3 cellular contexts compared by ENCODE assay signal in the genomic region with DNA sequence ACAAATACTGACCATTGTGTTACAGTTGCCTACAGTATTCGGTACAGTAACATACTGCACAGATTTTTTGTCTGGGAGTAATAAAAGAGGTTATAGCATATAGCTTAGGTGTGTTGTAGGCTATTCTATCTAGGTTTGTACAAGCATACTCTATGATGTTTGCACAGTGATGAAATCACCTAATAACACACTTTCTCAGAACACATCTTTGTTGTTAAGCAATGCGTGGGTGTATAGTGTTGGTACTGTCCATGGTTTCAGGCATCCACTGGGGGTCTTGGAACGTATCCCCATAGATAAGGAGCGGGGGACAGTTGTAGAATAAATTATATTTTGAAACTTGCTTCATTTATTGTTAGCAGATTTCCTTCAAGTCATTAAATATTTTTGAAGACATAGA.
TF ChIP-seq lines count a peak whose summit lies in the region.

No MANE protein-coding gene starts in this region.

TF ChIP-seq in SK-N-SH, 30 proteins besides CTCF, POLR2A, EP300 and RAD21 (continued from another document):
- TF ChIP-seq, protein P1, sequence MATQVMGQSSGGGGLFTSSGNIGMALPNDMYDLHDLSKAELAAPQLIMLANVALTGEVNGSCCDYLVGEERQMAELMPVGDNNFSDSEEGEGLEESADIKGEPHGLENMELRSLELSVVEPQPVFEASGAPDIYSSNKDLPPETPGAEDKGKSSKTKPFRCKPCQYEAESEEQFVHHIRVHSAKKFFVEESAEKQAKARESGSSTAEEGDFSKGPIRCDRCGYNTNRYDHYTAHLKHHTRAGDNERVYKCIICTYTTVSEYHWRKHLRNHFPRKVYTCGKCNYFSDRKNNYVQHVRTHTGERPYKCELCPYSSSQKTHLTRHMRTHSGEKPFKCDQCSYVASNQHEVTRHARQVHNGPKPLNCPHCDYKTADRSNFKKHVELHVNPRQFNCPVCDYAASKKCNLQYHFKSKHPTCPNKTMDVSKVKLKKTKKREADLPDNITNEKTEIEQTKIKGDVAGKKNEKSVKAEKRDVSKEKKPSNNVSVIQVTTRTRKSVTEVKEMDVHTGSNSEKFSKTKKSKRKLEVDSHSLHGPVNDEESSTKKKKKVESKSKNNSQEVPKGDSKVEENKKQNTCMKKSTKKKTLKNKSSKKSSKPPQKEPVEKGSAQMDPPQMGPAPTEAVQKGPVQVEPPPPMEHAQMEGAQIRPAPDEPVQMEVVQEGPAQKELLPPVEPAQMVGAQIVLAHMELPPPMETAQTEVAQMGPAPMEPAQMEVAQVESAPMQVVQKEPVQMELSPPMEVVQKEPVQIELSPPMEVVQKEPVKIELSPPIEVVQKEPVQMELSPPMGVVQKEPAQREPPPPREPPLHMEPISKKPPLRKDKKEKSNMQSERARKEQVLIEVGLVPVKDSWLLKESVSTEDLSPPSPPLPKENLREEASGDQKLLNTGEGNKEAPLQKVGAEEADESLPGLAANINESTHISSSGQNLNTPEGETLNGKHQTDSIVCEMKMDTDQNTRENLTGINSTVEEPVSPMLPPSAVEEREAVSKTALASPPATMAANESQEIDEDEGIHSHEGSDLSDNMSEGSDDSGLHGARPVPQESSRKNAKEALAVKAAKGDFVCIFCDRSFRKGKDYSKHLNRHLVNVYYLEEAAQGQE (IDR thresholded peaks at IDR 0.05; ENCODE audit: low read depth, low read length): peak; percentile 52; the same call in 1 of the 2 replicates

TF ChIP-seq in SK-N-SH treated with all-trans-retinoic acid at 6 μM for 48 hours, 23 proteins besides CTCF, POLR2A, EP300 and RAD21 (continued from another document):
- TF ChIP-seq, protein P2, sequence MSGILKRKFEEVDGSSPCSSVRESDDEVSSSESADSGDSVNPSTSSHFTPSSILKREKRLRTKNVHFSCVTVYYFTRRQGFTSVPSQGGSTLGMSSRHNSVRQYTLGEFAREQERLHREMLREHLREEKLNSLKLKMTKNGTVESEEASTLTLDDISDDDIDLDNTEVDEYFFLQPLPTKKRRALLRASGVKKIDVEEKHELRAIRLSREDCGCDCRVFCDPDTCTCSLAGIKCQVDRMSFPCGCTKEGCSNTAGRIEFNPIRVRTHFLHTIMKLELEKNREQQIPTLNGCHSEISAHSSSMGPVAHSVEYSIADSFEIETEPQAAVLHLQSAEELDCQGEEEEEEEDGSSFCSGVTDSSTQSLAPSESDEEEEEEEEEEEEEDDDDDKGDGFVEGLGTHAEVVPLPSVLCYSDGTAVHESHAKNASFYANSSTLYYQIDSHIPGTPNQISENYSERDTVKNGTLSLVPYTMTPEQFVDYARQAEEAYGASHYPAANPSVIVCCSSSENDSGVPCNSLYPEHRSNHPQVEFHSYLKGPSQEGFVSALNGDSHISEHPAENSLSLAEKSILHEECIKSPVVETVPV (CRISPR knock-in tag; IDR thresholded peaks at IDR 0.05): no peak
- TF ChIP-seq RARB (CRISPR knock-in tag; IDR thresholded peaks at IDR 0.05): no peak
- no peak for TF ChIP-seq ESRRG (CRISPR knock-in tag; IDR thresholded peaks at IDR 0.05)
- TF ChIP-seq BACH2 (CRISPR knock-in tag; IDR thresholded peaks at IDR 0.05; ENCODE audit: borderline replicate concordance): no peak
- TF ChIP-seq ZFP3 (CRISPR knock-in tag; IDR thresholded peaks at IDR 0.05): no peak
- no peak for TF ChIP-seq ZFP30 (CRISPR knock-in tag; IDR thresholded peaks at IDR 0.05)
- TF ChIP-seq TOX (CRISPR knock-in tag; IDR thresholded peaks at IDR 0.05; ENCODE audit: borderline replicate concordance): no peak
- TF ChIP-seq SNAI2 (CRISPR knock-in tag; IDR thresholded peaks at IDR 0.05): no peak
- TF ChIP-seq, protein P3, sequence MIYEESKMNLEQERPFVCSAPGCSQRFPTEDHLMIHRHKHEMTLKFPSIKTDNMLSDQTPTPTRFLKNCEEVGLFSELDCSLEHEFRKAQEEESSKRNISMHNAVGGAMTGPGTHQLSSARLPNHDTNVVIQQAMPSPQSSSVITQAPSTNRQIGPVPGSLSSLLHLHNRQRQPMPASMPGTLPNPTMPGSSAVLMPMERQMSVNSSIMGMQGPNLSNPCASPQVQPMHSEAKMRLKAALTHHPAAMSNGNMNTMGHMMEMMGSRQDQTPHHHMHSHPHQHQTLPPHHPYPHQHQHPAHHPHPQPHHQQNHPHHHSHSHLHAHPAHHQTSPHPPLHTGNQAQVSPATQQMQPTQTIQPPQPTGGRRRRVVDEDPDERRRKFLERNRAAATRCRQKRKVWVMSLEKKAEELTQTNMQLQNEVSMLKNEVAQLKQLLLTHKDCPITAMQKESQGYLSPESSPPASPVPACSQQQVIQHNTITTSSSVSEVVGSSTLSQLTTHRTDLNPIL (CRISPR knock-in tag; IDR thresholded peaks at IDR 0.05; ENCODE audit: low read depth): no peak
TF ChIP-seq in SK-N-SH treated with all-trans-retinoic acid at 6 μM for 48 hours: peak in this region for 0.

TF ChIP-seq in HepG2, 621 proteins besides CTCF, POLR2A, EP300 and RAD21 (continued from another document):
- TF ChIP-seq, protein P1 (IDR thresholded peaks at IDR 0.05; ENCODE audit: borderline replicate concordance in 1 of 2, low read depth in 1 of 2, low read length in 2 of 2): peak in 1 of 2 experiments; percentile 87; a peak in 3 of 4 replicates
- TF ChIP-seq, protein P4, sequence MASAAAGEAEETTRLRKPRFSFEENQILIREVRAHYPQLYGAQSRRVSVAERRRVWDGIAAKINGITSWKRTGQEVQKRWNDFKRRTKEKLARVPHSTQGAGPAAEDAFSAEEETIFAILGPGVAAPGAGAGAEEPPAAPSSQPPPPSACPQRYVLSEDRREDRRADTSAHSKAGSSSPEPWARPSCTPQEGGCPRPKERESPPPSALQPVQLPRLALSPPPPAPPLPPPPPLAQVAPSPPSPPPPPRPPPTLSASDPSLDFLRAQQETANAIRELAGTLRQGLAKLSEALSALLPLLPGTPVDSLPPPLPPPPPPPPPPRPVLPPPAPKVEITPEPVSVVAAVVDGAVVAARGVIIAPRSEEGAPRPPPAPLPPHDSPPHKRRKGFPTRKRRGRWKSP (CRISPR knock-in tag; IDR thresholded peaks at IDR 0.05): no peak
- TF ChIP-seq CREM (IDR thresholded peaks at IDR 0.05): 0 out of 2 replicates have a peak, but pooled peaks have one; percentile 11
- no peak for TF ChIP-seq CREM (CRISPR knock-in tag; IDR thresholded peaks at IDR 0.05)
- TF ChIP-seq SOX13 (IDR thresholded peaks at IDR 0.05): no peak
- 0 out of 4 replicates have a peak, but pooled peaks of 1 of the 2 experiments have one; percentile 6 for TF ChIP-seq SOX13 (CRISPR knock-in tag; conservative IDR thresholded peaks at IDR 0.05 in 1 of 2, IDR thresholded peaks at IDR 0.05 in 1 of 2)
- TF ChIP-seq, protein P5, sequence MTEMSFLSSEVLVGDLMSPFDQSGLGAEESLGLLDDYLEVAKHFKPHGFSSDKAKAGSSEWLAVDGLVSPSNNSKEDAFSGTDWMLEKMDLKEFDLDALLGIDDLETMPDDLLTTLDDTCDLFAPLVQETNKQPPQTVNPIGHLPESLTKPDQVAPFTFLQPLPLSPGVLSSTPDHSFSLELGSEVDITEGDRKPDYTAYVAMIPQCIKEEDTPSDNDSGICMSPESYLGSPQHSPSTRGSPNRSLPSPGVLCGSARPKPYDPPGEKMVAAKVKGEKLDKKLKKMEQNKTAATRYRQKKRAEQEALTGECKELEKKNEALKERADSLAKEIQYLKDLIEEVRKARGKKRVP (CRISPR knock-in tag; IDR thresholded peaks at IDR 0.05): peak in 1 of 2 experiments; percentile 34; a peak in 1 of 4 replicates
- peak; percentile 50; the same call in 1 of the 2 replicates for TF ChIP-seq CEBPB (IDR thresholded peaks at IDR 0.05; ENCODE audit: borderline replicate concordance, low read depth, low read length)
- peak; percentile 69 for TF ChIP-seq CEBPG (CRISPR knock-in tag; IDR thresholded peaks at IDR 0.05)
- TF ChIP-seq, protein P6, sequence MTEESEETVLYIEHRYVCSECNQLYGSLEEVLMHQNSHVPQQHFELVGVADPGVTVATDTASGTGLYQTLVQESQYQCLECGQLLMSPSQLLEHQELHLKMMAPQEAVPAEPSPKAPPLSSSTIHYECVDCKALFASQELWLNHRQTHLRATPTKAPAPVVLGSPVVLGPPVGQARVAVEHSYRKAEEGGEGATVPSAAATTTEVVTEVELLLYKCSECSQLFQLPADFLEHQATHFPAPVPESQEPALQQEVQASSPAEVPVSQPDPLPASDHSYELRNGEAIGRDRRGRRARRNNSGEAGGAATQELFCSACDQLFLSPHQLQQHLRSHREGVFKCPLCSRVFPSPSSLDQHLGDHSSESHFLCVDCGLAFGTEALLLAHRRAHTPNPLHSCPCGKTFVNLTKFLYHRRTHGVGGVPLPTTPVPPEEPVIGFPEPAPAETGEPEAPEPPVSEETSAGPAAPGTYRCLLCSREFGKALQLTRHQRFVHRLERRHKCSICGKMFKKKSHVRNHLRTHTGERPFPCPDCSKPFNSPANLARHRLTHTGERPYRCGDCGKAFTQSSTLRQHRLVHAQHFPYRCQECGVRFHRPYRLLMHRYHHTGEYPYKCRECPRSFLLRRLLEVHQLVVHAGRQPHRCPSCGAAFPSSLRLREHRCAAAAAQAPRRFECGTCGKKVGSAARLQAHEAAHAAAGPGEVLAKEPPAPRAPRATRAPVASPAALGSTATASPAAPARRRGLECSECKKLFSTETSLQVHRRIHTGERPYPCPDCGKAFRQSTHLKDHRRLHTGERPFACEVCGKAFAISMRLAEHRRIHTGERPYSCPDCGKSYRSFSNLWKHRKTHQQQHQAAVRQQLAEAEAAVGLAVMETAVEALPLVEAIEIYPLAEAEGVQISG (CRISPR knock-in tag; IDR thresholded peaks at IDR 0.05): 0 out of 2 replicates have a peak, but pooled peaks have one; percentile 21
